Comparison of ENCODE assay signal across 1 cellular context in the genomic region with DNA sequence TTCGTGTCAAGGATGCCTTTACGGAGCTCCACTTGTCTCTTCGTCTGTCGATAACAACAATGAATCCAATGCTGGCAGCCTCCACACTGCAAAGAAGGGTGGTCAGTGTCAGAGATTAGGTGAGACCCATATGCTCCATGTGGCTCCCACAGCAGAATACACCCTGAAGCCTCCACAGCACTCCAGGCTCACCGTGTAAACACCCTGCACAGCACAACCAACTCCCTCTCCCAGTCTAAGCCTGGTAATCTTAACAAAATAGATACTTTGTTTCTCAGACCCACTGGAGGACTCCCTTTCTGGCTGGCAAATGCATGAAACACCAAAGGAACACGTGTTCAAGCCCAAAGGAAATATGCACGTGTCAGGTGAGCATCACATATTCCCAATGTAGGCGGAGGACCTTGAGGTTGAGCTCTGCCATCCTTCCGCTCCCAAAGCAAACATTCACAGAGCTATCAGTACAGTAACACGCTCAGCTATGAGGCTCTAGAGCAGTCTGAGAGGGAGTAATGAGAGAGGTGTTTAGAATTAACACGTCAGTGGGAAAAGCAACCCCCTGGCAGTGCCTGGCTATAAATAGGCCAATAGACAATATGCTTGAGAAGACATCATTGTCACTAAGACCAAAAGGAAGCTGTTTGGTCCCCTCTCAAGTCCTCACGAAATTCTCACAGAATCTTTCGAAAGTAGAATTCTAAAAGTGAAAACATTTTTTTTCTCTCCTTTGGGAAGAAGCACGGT.
TF ChIP-seq lines count a peak whose summit lies in the region.

No MANE protein-coding gene starts in this region.

TF ChIP-seq in GM23338, 12 proteins besides CTCF, POLR2A, EP300 and RAD21 (continued from another document):
- TF ChIP-seq, protein P1, sequence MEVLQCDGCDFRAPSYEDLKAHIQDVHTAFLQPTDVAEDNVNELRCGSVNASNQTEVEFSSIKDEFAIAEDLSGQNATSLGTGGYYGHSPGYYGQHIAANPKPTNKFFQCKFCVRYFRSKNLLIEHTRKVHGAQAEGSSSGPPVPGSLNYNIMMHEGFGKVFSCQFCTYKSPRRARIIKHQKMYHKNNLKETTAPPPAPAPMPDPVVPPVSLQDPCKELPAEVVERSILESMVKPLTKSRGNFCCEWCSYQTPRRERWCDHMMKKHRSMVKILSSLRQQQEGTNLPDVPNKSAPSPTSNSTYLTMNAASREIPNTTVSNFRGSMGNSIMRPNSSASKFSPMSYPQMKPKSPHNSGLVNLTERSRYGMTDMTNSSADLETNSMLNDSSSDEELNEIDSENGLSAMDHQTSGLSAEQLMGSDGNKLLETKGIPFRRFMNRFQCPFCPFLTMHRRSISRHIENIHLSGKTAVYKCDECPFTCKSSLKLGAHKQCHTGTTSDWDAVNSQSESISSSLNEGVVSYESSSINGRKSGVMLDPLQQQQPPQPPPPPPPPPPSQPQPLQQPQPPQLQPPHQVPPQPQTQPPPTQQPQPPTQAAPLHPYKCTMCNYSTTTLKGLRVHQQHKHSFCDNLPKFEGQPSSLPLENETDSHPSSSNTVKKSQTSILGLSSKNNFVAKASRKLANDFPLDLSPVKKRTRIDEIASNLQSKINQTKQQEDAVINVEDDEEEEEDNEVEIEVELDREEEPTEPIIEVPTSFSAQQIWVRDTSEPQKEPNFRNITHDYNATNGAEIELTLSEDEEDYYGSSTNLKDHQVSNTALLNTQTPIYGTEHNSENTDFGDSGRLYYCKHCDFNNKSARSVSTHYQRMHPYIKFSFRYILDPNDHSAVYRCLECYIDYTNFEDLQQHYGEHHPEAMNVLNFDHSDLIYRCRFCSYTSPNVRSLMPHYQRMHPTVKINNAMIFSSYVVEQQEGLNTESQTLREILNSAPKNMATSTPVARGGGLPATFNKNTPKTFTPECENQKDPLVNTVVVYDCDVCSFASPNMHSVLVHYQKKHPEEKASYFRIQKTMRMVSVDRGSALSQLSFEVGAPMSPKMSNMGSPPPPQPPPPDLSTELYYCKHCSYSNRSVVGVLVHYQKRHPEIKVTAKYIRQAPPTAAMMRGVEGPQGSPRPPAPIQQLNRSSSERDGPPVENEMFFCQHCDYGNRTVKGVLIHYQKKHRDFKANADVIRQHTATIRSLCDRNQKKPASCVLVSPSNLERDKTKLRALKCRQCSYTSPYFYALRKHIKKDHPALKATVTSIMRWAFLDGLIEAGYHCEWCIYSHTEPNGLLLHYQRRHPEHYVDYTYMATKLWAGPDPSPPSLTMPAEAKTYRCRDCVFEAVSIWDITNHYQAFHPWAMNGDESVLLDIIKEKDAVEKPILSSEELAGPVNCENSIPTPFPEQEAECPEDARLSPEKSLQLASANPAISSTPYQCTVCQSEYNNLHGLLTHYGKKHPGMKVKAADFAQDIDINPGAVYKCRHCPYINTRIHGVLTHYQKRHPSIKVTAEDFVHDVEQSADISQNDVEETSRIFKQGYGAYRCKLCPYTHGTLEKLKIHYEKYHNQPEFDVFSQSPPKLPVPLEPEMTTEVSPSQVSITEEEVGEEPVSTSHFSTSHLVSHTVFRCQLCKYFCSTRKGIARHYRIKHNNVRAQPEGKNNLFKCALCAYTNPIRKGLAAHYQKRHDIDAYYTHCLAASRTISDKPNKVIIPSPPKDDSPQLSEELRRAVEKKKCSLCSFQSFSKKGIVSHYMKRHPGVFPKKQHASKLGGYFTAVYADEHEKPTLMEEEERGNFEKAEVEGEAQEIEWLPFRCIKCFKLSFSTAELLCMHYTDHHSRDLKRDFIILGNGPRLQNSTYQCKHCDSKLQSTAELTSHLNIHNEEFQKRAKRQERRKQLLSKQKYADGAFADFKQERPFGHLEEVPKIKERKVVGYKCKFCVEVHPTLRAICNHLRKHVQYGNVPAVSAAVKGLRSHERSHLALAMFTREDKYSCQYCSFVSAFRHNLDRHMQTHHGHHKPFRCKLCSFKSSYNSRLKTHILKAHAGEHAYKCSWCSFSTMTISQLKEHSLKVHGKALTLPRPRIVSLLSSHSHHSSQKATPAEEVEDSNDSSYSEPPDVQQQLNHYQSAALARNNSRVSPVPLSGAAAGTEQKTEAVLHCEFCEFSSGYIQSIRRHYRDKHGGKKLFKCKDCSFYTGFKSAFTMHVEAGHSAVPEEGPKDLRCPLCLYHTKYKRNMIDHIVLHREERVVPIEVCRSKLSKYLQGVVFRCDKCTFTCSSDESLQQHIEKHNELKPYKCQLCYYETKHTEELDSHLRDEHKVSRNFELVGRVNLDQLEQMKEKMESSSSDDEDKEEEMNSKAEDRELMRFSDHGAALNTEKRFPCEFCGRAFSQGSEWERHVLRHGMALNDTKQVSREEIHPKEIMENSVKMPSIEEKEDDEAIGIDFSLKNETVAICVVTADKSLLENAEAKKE (CRISPR knock-in tag; IDR thresholded peaks at IDR 0.05): no peak
